1 cellular context compared by ENCODE assay signal in genomic region chr1:211675230-211676105, GRCh38.
A peak's percentile ranks its signal among the peaks of the same experiment; 100 is the strongest.
TF ChIP-seq lines count a peak whose summit lies in the region.

TSS of gene NEK2 (minus strand) at chr1:211675621. CDS start at chr1:211675479, 142 bp downstream.

TF ChIP-seq in HepG2, 621 proteins besides CTCF, POLR2A, EP300 and RAD21 (continued from another document and continues in another):
- TF ChIP-seq ZNF687 (CRISPR knock-in tag; IDR thresholded peaks at IDR 0.05) (peak; percentile 93), ZFP36 (IDR thresholded peaks at IDR 0.05; ENCODE audit: borderline replicate concordance, low read depth, low read length, partially characterized antibody) (no peak), USF2 (IDR thresholded peaks at IDR 0.05; ENCODE audit: low read depth, low read length) (no peak), USF2 (CRISPR knock-in tag; IDR thresholded peaks at IDR 0.05; ENCODE audit: borderline replicate concordance) (no peak; the same call in 1 of the 2 replicates), ZMAT5 (CRISPR knock-in tag; IDR thresholded peaks at IDR 0.05; ENCODE audit: borderline replicate concordance, low read depth) (no peak), NFE2L1 (CRISPR knock-in tag; IDR thresholded peaks at IDR 0.05; ENCODE audit: borderline replicate concordance) (no peak), KDM4B (CRISPR knock-in tag; IDR thresholded peaks at IDR 0.05) (peak; percentile 48; the same call in 1 of the 2 replicates), ZNF510 (CRISPR knock-in tag; IDR thresholded peaks at IDR 0.05; ENCODE audit: low read depth) (0 out of 2 replicates have a peak, but pooled peaks have one; percentile 60), ZNF660 (CRISPR knock-in tag; IDR thresholded peaks at IDR 0.05; ENCODE audit: borderline replicate concordance, low read depth) (no peak), SOX6 (IDR thresholded peaks at IDR 0.05) (no peak), SOX6 (CRISPR knock-in tag; IDR thresholded peaks at IDR 0.05) (peak; percentile 93), ELF3 (CRISPR knock-in tag; IDR thresholded peaks at IDR 0.05) (peak; percentile 56; the same call in 1 of the 2 replicates), POLR2G (IDR thresholded peaks at IDR 0.05; ENCODE audit: low read depth, low read length) (no peak; the same call in 1 of the 2 replicates), HNRNPLL (IDR thresholded peaks at IDR 0.05; ENCODE audit: low read depth, low read length, poor library complexity, severe bottlenecking) (peak; percentile 98), ZNF337 (CRISPR knock-in tag; IDR thresholded peaks at IDR 0.05; ENCODE audit: borderline replicate concordance, low read depth) (peak; percentile 30; the same call in 1 of the 2 replicates), ZGPAT (CRISPR knock-in tag; IDR thresholded peaks at IDR 0.05) (peak; percentile 90), RBM22 (optimal IDR thresholded peaks at IDR 0.05; ENCODE audit: low read length) (peak; percentile 84), RFX5 (IDR thresholded peaks at IDR 0.05; ENCODE audit: low read depth, low read length) (no peak), GMEB1 (CRISPR knock-in tag; IDR thresholded peaks at IDR 0.05; ENCODE audit: borderline replicate concordance) (peak; percentile 88), ZBTB49 (CRISPR knock-in tag; IDR thresholded peaks at IDR 0.05; ENCODE audit: borderline replicate concordance) (peak; percentile 93; the same call in 1 of the 2 replicates), ZNF451 (CRISPR knock-in tag; IDR thresholded peaks at IDR 0.05) (no peak), ISX (CRISPR knock-in tag; conservative IDR thresholded peaks at IDR 0.05) (no peak), RFXAP (CRISPR knock-in tag; IDR thresholded peaks at IDR 0.05; ENCODE audit: borderline replicate concordance) (peak; percentile 81; the same call in 1 of the 2 replicates), ZNF225 (CRISPR knock-in tag; IDR thresholded peaks at IDR 0.05) (no peak; the same call in 1 of the 2 replicates), ZNF138 (CRISPR knock-in tag; IDR thresholded peaks at IDR 0.05; ENCODE audit: low read depth) (no peak), ZNF598 (CRISPR knock-in tag; IDR thresholded peaks at IDR 0.05; ENCODE audit: borderline replicate concordance) (no peak), SCMH1 (CRISPR knock-in tag; IDR thresholded peaks at IDR 0.05; ENCODE audit: borderline replicate concordance) (no peak), TCF7L2 (IDR thresholded peaks at IDR 0.05; ENCODE audit: low read depth, low read length) (no peak; the same call in 1 of the 2 replicates), ATF1 (CRISPR knock-in tag; IDR thresholded peaks at IDR 0.05) (peak; percentile 72), KAT7 (CRISPR knock-in tag; IDR thresholded peaks at IDR 0.05; ENCODE audit: borderline replicate concordance) (no peak), MTA1 (CRISPR knock-in tag; IDR thresholded peaks at IDR 0.05; ENCODE audit: borderline replicate concordance) (peak; percentile 81), GATAD2A (CRISPR knock-in tag; IDR thresholded peaks at IDR 0.05) (peak; percentile 90), MLX (CRISPR knock-in tag; IDR thresholded peaks at IDR 0.05) (peak; percentile 76), THYN1 (CRISPR knock-in tag; IDR thresholded peaks at IDR 0.05; ENCODE audit: borderline replicate concordance, low read depth) (no peak)
- TF ChIP-seq, protein P1, sequence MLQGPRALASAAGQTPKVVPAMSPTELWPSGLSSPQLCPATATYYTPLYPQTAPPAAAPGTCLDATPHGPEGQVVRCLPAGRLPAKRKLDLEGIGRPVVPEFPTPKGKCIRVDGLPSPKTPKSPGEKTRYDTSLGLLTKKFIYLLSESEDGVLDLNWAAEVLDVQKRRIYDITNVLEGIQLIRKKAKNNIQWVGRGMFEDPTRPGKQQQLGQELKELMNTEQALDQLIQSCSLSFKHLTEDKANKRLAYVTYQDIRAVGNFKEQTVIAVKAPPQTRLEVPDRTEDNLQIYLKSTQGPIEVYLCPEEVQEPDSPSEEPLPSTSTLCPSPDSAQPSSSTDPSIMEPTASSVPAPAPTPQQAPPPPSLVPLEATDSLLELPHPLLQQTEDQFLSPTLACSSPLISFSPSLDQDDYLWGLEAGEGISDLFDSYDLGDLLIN (CRISPR knock-in tag; IDR thresholded peaks at IDR 0.05; ENCODE audit: borderline replicate concordance): peak; percentile 7; the same call in 1 of the 2 replicates
- TF ChIP-seq, protein P2, sequence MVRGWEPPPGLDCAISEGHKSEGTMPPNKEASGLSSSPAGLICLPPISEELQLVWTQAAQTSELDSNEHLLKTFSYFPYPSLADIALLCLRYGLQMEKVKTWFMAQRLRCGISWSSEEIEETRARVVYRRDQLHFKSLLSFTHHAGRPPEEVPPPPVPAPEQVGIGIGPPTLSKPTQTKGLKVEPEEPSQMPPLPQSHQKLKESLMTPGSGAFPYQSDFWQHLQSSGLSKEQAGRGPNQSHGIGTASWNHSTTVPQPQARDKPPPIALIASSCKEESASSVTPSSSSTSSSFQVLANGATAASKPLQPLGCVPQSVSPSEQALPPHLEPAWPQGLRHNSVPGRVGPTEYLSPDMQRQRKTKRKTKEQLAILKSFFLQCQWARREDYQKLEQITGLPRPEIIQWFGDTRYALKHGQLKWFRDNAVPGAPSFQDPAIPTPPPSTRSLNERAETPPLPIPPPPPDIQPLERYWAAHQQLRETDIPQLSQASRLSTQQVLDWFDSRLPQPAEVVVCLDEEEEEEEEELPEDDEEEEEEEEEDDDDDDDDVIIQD (CRISPR knock-in tag; IDR thresholded peaks at IDR 0.05; ENCODE audit: low read depth): peak; percentile 85
- TF ChIP-seq, protein P3, sequence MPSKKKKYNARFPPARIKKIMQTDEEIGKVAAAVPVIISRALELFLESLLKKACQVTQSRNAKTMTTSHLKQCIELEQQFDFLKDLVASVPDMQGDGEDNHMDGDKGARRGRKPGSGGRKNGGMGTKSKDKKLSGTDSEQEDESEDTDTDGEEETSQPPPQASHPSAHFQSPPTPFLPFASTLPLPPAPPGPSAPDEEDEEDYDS (CRISPR knock-in tag; IDR thresholded peaks at IDR 0.05): peak; percentile 80
- TF ChIP-seq, protein P4, sequence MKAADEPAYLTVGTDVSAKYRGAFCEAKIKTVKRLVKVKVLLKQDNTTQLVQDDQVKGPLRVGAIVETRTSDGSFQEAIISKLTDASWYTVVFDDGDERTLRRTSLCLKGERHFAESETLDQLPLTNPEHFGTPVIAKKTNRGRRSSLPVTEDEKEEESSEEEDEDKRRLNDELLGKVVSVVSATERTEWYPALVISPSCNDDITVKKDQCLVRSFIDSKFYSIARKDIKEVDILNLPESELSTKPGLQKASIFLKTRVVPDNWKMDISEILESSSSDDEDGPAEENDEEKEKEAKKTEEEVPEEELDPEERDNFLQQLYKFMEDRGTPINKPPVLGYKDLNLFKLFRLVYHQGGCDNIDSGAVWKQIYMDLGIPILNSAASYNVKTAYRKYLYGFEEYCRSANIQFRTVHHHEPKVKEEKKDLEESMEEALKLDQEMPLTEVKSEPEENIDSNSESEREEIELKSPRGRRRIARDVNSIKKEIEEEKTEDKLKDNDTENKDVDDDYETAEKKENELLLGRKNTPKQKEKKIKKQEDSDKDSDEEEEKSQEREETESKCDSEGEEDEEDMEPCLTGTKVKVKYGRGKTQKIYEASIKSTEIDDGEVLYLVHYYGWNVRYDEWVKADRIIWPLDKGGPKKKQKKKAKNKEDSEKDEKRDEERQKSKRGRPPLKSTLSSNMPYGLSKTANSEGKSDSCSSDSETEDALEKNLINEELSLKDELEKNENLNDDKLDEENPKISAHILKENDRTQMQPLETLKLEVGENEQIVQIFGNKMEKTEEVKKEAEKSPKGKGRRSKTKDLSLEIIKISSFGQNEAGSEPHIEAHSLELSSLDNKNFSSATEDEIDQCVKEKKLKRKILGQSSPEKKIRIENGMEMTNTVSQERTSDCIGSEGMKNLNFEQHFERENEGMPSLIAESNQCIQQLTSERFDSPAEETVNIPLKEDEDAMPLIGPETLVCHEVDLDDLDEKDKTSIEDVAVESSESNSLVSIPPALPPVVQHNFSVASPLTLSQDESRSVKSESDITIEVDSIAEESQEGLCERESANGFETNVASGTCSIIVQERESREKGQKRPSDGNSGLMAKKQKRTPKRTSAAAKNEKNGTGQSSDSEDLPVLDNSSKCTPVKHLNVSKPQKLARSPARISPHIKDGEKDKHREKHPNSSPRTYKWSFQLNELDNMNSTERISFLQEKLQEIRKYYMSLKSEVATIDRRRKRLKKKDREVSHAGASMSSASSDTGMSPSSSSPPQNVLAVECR (CRISPR knock-in tag; IDR thresholded peaks at IDR 0.05; ENCODE audit: borderline replicate concordance): peak; percentile 99
